21 cellular contexts compared by ENCODE assay signal in the genomic region with DNA sequence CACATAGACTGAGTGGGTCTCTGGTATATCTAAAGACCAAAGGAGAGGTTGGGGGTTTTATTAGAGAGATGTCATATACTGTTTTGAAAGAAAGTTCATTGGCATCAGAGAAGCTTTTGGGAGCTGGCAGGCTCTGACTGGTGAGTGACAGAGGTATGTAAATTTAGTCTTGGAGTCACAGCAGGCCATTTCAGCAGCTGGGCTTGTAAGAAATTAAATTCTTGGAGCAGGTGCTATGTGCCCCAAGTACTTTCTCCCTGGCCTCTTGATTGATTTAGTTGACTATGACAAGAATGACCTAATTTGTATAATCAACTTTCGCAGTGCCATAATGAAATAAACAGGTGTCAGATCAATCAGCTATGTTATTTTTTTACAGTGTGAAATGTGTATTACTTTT.
"Had no signal": no experiment of that assay in that cellular context is flagged by ENCODE, and none has a peak within 500 bp of the region (broad histone marks: within the 10 kb centered on the region; RNA-seq: fewer than 3 reads in every experiment).

No MANE protein-coding gene starts in this region.

- H3K4me3 ChIP-seq: coronary artery, hepatocyte, lung, right atrium auricular region, sigmoid colon, smooth muscle cell, suprapubic skin, thyroid gland had no signal

- H3K4me3 Mint-ChIP-seq: naive thymus-derived CD8-positive, alpha-beta T cell; stimulated activated effector memory CD8-positive, alpha-beta T cell treated with anti-CD3 and anti-CD28 coated beads, Interleukin-12 subunit alpha, Interleukin-12 subunit beta, amount 100 ng/mL, for 72 hours; type B pancreatic cell had no signal

- H3K79me2 ChIP-seq: hepatocyte had no signal

- H3K4me1 ChIP-seq: right atrium auricular region, sigmoid colon, suprapubic skin, thyroid gland had no signal

- DNase-seq: effector CD4-positive, alpha-beta T cell; foreskin melanocyte; head of caudate nucleus; left colon; left ventricle myocardium superior; mesenchymal stem cell; naive thymus-derived CD8-positive, alpha-beta T cell; posterior cingulate gyrus; sigmoid colon; stimulated activated CD4-positive, alpha-beta T cell treated with anti-CD3 and anti-CD28 coated beads, Interleukin-2, amount 100 ng/mL, for 48 hours; stimulated activated CD8-positive, alpha-beta memory T cell treated with anti-CD3 and anti-CD28 coated beads, Interleukin-4, amount 100 ng/mL, for 48 hours; stimulated activated naive CD8-positive, alpha-beta T cell treated with anti-CD3 and anti-CD28 coated beads, Interleukin-15, Interleukin-2, amounts not matched to agents 100 U/mL and 50 U/mL, for 24 hours; thyroid gland had no signal

- ATAC-seq: left colon; left ventricle myocardium superior; naive thymus-derived CD8-positive, alpha-beta T cell; stimulated activated effector memory CD8-positive, alpha-beta T cell treated with anti-CD3 and anti-CD28 coated beads, Interleukin-12 subunit alpha, Interleukin-12 subunit beta, amount 100 ng/mL, for 72 hours; stimulated activated naive CD8-positive, alpha-beta T cell treated with anti-CD3 and anti-CD28 coated beads, Interleukin-15, Interleukin-2, amounts not matched to agents 100 U/mL and 50 U/mL, for 24 hours had no signal

- H3K27ac ChIP-seq: coronary artery, hepatocyte, right atrium auricular region, sigmoid colon, suprapubic skin, thyroid gland had no signal

- H3K4me1 Mint-ChIP-seq: stimulated activated effector memory CD8-positive, alpha-beta T cell treated with anti-CD3 and anti-CD28 coated beads, Interleukin-12 subunit alpha, Interleukin-12 subunit beta, amount 100 ng/mL, for 72 hours had no signal

- H2AFZ ChIP-seq: hepatocyte had no signal

- H3K9me3 Mint-ChIP-seq: naive thymus-derived CD8-positive, alpha-beta T cell; stimulated activated effector memory CD8-positive, alpha-beta T cell treated with anti-CD3 and anti-CD28 coated beads, Interleukin-12 subunit alpha, Interleukin-12 subunit beta, amount 100 ng/mL, for 72 hours; type B pancreatic cell had no signal

- H3K27me3 ChIP-seq: hepatocyte, right atrium auricular region, sigmoid colon, suprapubic skin, thyroid gland had no signal

- H3K36me3 Mint-ChIP-seq: stimulated activated effector memory CD8-positive, alpha-beta T cell treated with anti-CD3 and anti-CD28 coated beads, Interleukin-12 subunit alpha, Interleukin-12 subunit beta, amount 100 ng/mL, for 72 hours had no signal

- H3K27me3 Mint-ChIP-seq: naive thymus-derived CD8-positive, alpha-beta T cell; type B pancreatic cell had no signal

- H3K4me2 ChIP-seq: hepatocyte, smooth muscle cell had no signal

- H3K36me3 ChIP-seq: right atrium auricular region had no signal

- H3K27ac Mint-ChIP-seq: stimulated activated effector memory CD8-positive, alpha-beta T cell treated with anti-CD3 and anti-CD28 coated beads, Interleukin-12 subunit alpha, Interleukin-12 subunit beta, amount 100 ng/mL, for 72 hours; type B pancreatic cell had no signal

- H3K9me3 ChIP-seq: right atrium auricular region, sigmoid colon, suprapubic skin, thyroid gland had no signal
